ENCODE assay signal across 15 cellular contexts in the genomic region with DNA sequence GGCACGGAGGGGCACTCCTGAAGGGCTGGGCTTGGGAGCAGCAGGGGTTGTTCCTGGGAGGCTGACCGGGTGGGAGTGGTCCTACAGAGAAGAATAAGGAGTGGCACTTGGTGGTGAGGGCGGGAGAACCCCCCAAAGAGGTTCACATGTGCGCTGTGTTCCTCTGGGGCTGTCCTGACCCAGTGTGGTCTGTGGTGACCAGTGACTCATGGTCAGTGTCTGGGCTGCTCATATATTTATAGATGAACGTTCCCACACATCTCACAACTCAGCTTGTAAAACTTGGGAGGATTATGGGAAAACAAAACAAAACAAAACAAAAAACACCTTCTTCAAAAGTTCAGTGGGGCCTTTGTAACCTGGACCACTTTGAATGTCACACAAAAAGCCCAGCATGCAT. TPM values are rescaled to one million over a fixed set of nuclear protein-coding genes. Genes with fewer than 3 reads are reported as not detected.
DNase-seq lines count a peak whose midpoint lies in the region; ATAC-seq and TF ChIP-seq lines count a peak whose summit lies in the region.
"Had no signal": no experiment of that assay in that cellular context is flagged by ENCODE, and none has a peak within 500 bp of the region (broad histone marks: within the 10 kb centered on the region; RNA-seq: fewer than 3 reads in every experiment).

No MANE protein-coding gene starts in this region.

- no peaks in the 10 kb centered on the region for H3K9me2 ChIP-seq in PC-9 (ENCODE audit: insufficient read depth)

- DNase-seq in right atrium auricular region (ENCODE audit: low spot score) (peak; percentile 38), cardiac septum (ENCODE audit: low spot score) (no peak), SJSA1 (ENCODE audit: low read depth in 1 of 2, low spot score in 2 of 2) (peak; percentile 78 to 80), fibroblast of villous mesenchyme (ENCODE audit: low read depth) (peak; percentile 90), aorta (no peak), PC-9 (no peak), NCI-H2029 (lab: John Stamatoyannopoulos, UW) (no peak)
- DNase-seq: activated CD4-positive, alpha-beta T cell treated with anti-CD3 and anti-CD28 coated beads, Interleukin-2, amount 10 ng/mL, durations not matched to agents 24 days and 14 days; NCI-H2081; nucleus accumbens; small intestine had no signal

- no peaks in the 10 kb centered on the region for H3K4me1 ChIP-seq in right atrium auricular region
- H3K4me1 ChIP-seq in SJSA1 (replicated peaks) = peaks cover 21% of the 10 kb centered on the region
- H3K4me1 ChIP-seq in aorta (ENCODE audit: control insufficient read depth in 1 of 2, insufficient read depth in 2 of 2, low read length in 2 of 2) = no peaks in the 10 kb centered on the region
- no peaks in the 10 kb centered on the region for H3K4me1 ChIP-seq in PC-9 (replicated peaks; ENCODE audit: insufficient read depth)

- ATAC-seq in aorta (ENCODE audit: low FRiP score) (peak; percentile 29), GM18909 (IDR thresholded peaks at IDR 0.05; ENCODE audit: poor library complexity, unreplicated experiment) (no peak)
- ATAC-seq: Right ventricle myocardium inferior had no signal

- POLR2A ChIA-PET in PC-9 (lab: Charles Lee; ENCODE audit: unreplicated experiment) = no interaction called here

- no peak overlapping the region for H2AFZ ChIP-seq in PC-9

- H3F3A ChIP-seq in PC-9 (ENCODE audit: insufficient read depth, low read depth) = no peaks in the 10 kb centered on the region

- H3K27me3 ChIP-seq in right atrium auricular region (no peaks in the 10 kb centered on the region), SJSA1 (replicated peaks) (no peaks in the 10 kb centered on the region), aorta (ENCODE audit: control insufficient read depth in 1 of 2, insufficient read depth in 2 of 2, low read length in 1 of 2) (no peaks in the 10 kb centered on the region), PC-9 (ENCODE audit: insufficient read depth, low read depth) (peaks cover 13% of the 10 kb centered on the region)

- H3K4me3 ChIP-seq in right atrium auricular region (no peak overlapping the region), SJSA1 (no peak overlapping the region), fibroblast of villous mesenchyme (ENCODE audit: low read depth, low read length) (no peak overlapping the region), aorta (ENCODE audit: low read length in 2 of 2) (no peak overlapping the region), PC-9 (no peak overlapping the region)

- no peak overlapping the region for H3K27ac ChIP-seq in right atrium auricular region
- H3K27ac ChIP-seq in SJSA1 = no peak overlapping the region
- no peak overlapping the region for H3K27ac ChIP-seq in aorta (ENCODE audit: low read depth in 1 of 2, low read length in 2 of 2)
- no peak overlapping the region for H3K27ac ChIP-seq in PC-9

- BruUV-seq in PC-9 (replicated peaks; lab: Mats Ljungman, UMichigan) = no TSS peak

- intact Hi-C loops in cardiac septum (cut with DNase I) (no loop called here), aorta (cut with DNase I) (no loop called here), PC-9 (cut with micrococcal nuclease; ENCODE audit: unreplicated experiment) (no loop called here)

- CTCF ChIA-PET in PC-9 (lab: Charles Lee) = no interaction called here

- no peak overlapping the region for H3K4me2 ChIP-seq in PC-9

- H3K79me2 ChIP-seq in PC-9 (ENCODE audit: low read depth) = no peaks in the 10 kb centered on the region

- H4K20me1 ChIP-seq in PC-9 (ENCODE audit: insufficient read depth) = no peaks in the 10 kb centered on the region

- TF ChIP-seq CTCF in right atrium auricular region (IDR thresholded peaks at IDR 0.05) (no peak), fibroblast of villous mesenchyme (IDR thresholded peaks at IDR 0.05; ENCODE audit: insufficient read depth, low read depth, low read length) (no peak), PC-9 (conservative IDR thresholded peaks at IDR 0.05) (no peak)

- H3K9me3 ChIP-seq in right atrium auricular region (no peaks in the 10 kb centered on the region), SJSA1 (replicated peaks) (no peaks in the 10 kb centered on the region), aorta (ENCODE audit: control insufficient read depth, low read length) (no peaks in the 10 kb centered on the region), PC-9 (ENCODE audit: insufficient read depth, low read depth) (no peaks in the 10 kb centered on the region)

- 76 to 81% methylated on average over 5 of the region's 5 CpGs for WGBS in aorta, 2 donors

- no peaks in the 10 kb centered on the region for H3K36me3 ChIP-seq in right atrium auricular region
- no peaks in the 10 kb centered on the region for H3K36me3 ChIP-seq in SJSA1
- no peaks in the 10 kb centered on the region for H3K36me3 ChIP-seq in aorta (ENCODE audit: control insufficient read depth in 1 of 2, insufficient read depth in 2 of 2, low read length in 1 of 2)
- no peaks in the 10 kb centered on the region for H3K36me3 ChIP-seq in PC-9 (ENCODE audit: low read depth)

RNA-seq across cellular contexts. Expression of a gene that starts 10.0 kb away (rescaled TPM):
- not detected for total RNA-seq in right atrium auricular region
- not detected for total RNA-seq in cardiac septum
- total RNA-seq in SJSA1 (2014; rRNA removed; shearing (Covaris generic)) = 0.08 TPM in 1 of 2 replicates, not detected in the other
- under 0.01 TPM in 1 of 2 replicates, not detected in the other for total RNA-seq in fibroblast of villous mesenchyme
- total RNA-seq in aorta = not detected
- polyA plus RNA-seq in aorta = not detected
- not detected in 2 replicates for total RNA-seq in PC-9 (2021)
- total RNA-seq: activated CD4-positive, alpha-beta T cell treated with anti-CD3 and anti-CD28 coated beads, Interleukin-2, amount 10 ng/mL, durations not matched to agents 24 days and 14 days; frontal cortex; Right ventricle myocardium inferior had no signal
- polyA plus RNA-seq: AG04450 had no signal

Comparison
In these comparisons a context has a peak if more than half of its experiments do, and no peak if none do; other contexts are left out.
1. DNase-seq: peak in right atrium auricular region (single experiment), SJSA1 (2 of 2) and fibroblast of villous mesenchyme (single experiment); none in cardiac septum (single experiment), aorta (0 of 2), PC-9 (0 of 2) and NCI-H2029 (single experiment).